Comparison of ENCODE assay signal across 8 cellular contexts in genomic region chr1:169106095-169106920, GRCh38. TPM values are rescaled to one million over a fixed set of nuclear protein-coding genes. Genes with fewer than 3 reads are reported as not detected.
A peak's percentile ranks its signal among the peaks of the same experiment; 100 is the strongest.
DNase-seq lines count a peak whose midpoint lies in the region; ATAC-seq and TF ChIP-seq lines count a peak whose summit lies in the region.

Gene ATP1B1 (plus strand): TSS chr1:169106690. CDS start chr1:169106830, 140 bp downstream.

- WGBS in heart left ventricle, 4 donors = 0% methylated on average over 9 to 97 of the region's 100 CpGs

- H3K27me3 Mint-ChIP-seq in activated naive CD8-positive, alpha-beta T cell treated with anti-CD3 and anti-CD28 coated beads, Interleukin-2, amount 50 U/mL, for 24 hours = peaks cover 18% of the 10 kb centered on the region
- H3K27me3 Mint-ChIP-seq in type B pancreatic cell = no peaks in the 10 kb centered on the region

- ATAC-seq in HG02642 (IDR thresholded peaks at IDR 0.05; ENCODE audit: poor library complexity, unreplicated experiment) (peak; percentile 95), heart left ventricle (peak; percentile 53 to 89 (median 79))
- peak; percentile 90 for ATAC-seq in activated naive CD8-positive, alpha-beta T cell treated with anti-CD3 and anti-CD28 coated beads, Interleukin-2, amount 50 U/mL, for 24 hours

- peaks cover 39% of the 10 kb centered on the region for H3K4me1 Mint-ChIP-seq in activated naive CD8-positive, alpha-beta T cell treated with anti-CD3 and anti-CD28 coated beads, Interleukin-2, amount 50 U/mL, for 24 hours
- peaks cover 27% of the 10 kb centered on the region for H3K4me1 Mint-ChIP-seq in type B pancreatic cell (ENCODE audit: unreplicated experiment)

- H3K4me3 ChIP-seq in heart left ventricle = peak within 1 kb of the TSS; percentile 72 to 95 (median 88)

- DNase-seq in NCI-H1105 treated with DMSO at 0.1 percent for 48 hours (lab: John Stamatoyannopoulos, UW) (peak; percentile 94), SW 1271 (lab: John Stamatoyannopoulos, UW) (peak; percentile 54 to 78), heart left ventricle (peak; percentile 89 to 94 (median 90)), pons (ENCODE audit: low spot score) (peak; percentile 87), type B pancreatic cell (ENCODE audit: extremely low spot score, unreplicated experiment) (peak; percentile 96)
- peak; percentile 83 for DNase-seq in activated naive CD8-positive, alpha-beta T cell treated with anti-CD3 and anti-CD28 coated beads, Interleukin-2, amount 50 U/mL, for 24 hours

- peak; percentile 73 to 97 for TF ChIP-seq POLR2A in heart left ventricle (IDR thresholded peaks at IDR 0.05)

- H3K27me3 ChIP-seq in heart left ventricle = peaks cover 0 to 9% (median 0%) of the 10 kb centered on the region in 9 donors

- TF ChIP-seq CTCF in GM12874 (IDR thresholded peaks at IDR 0.05; ENCODE audit: insufficient read depth, low read depth, low read length) (0 out of 2 replicates have a peak, but pooled peaks have one; percentile 5), heart left ventricle (IDR thresholded peaks at IDR 0.05) (peak; percentile 46 to 79 (median 64)), type B pancreatic cell (conservative IDR thresholded peaks at IDR 0.05) (peak; percentile 63)

- H3K9me3 ChIP-seq in heart left ventricle = no peaks in the 10 kb centered on the region

- peaks cover 0 to 4% (median 0%) of the 10 kb centered on the region in 9 donors for H3K36me3 ChIP-seq in heart left ventricle

- H3K27ac Mint-ChIP-seq in activated naive CD8-positive, alpha-beta T cell treated with anti-CD3 and anti-CD28 coated beads, Interleukin-2, amount 50 U/mL, for 24 hours = peak within 1 kb of the TSS; percentile 71
- peak within 1 kb of the TSS; percentile 92 for H3K27ac Mint-ChIP-seq in type B pancreatic cell

- H3K4me1 ChIP-seq in heart left ventricle = peaks cover 0 to 63% (median 25%) of the 10 kb centered on the region in 12 donors

- H3K4me3 Mint-ChIP-seq in activated naive CD8-positive, alpha-beta T cell treated with anti-CD3 and anti-CD28 coated beads, Interleukin-2, amount 50 U/mL, for 24 hours = peak within 1 kb of the TSS; percentile 85
- H3K4me3 Mint-ChIP-seq in type B pancreatic cell = peak within 1 kb of the TSS; percentile 95

- no peaks in the 10 kb centered on the region for H3K9me3 Mint-ChIP-seq in activated naive CD8-positive, alpha-beta T cell treated with anti-CD3 and anti-CD28 coated beads, Interleukin-2, amount 50 U/mL, for 24 hours
- peaks cover 4% of the 10 kb centered on the region for H3K9me3 Mint-ChIP-seq in type B pancreatic cell

- peak within 1 kb of the TSS; percentile 83 to 98 (median 94) for H3K27ac ChIP-seq in heart left ventricle

- intact Hi-C loops in heart left ventricle (cut with DNase I) = loop anchor here in 7 of 10 donors (1.0 to 10.0 kb wide), 18 partner anchors 64 to 502 kb away; no protein-coding TSS in a partner anchor

- no peaks in the 10 kb centered on the region for H3K36me3 Mint-ChIP-seq in activated naive CD8-positive, alpha-beta T cell treated with anti-CD3 and anti-CD28 coated beads, Interleukin-2, amount 50 U/mL, for 24 hours (ENCODE audit: low read depth)
- H3K36me3 Mint-ChIP-seq in type B pancreatic cell = peaks cover 13% of the 10 kb centered on the region

RNA-seq across cellular contexts. Expression of gene ATP1B1, which starts in this region (rescaled TPM):
- total RNA-seq in heart left ventricle (100 to 1,000 TPM; 245 to 640 (median 339) TPM), type B pancreatic cell (ENCODE audit: low replicate concordance) (237 and 306 TPM in 2 replicates)
- 100 to 1,000 TPM; 165 to 372 TPM for polyA plus RNA-seq in heart left ventricle

Comparison
In these comparisons a context has a peak if more than half of its experiments do, and no peak if none do; other contexts are left out.
1. Peak in every context shown above with its lines: DNase-seq, ATAC-seq, H3K4me3 ChIP-seq and H3K27ac ChIP-seq.
2. CTCF ChIP-seq: peak in every context shown above with its lines; median percentile 64 in heart left ventricle; 63 in type B pancreatic cell; 5 in GM12874.